ENCODE assay signal across 2 cellular contexts in the genomic region with DNA sequence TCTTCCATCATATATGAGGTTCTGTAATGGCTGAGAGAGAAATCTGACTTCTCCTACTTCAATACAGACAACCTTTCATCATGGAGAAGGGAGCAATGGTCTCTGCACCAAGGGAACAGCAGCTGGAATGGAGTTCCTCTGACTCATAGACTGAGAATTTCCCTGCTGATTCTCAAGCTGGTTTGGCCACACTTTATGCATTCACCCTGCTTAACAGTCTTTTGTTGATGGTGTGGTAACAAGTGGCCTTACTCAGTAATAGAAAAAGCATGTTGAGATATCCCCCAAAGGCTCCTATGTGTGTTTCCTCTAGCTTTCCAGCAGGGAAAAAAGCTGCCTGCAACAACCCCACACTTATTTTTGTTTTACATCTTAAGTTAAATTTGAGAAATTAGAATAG.
A peak's percentile ranks its signal among the peaks of the same experiment; 100 is the strongest.
TF ChIP-seq lines count a peak whose summit lies in the region.

No MANE protein-coding gene starts in this region.

TF ChIP-seq in Ishikawa, 13 proteins besides CTCF, POLR2A, EP300 and RAD21:
- TF ChIP-seq, protein P1, sequence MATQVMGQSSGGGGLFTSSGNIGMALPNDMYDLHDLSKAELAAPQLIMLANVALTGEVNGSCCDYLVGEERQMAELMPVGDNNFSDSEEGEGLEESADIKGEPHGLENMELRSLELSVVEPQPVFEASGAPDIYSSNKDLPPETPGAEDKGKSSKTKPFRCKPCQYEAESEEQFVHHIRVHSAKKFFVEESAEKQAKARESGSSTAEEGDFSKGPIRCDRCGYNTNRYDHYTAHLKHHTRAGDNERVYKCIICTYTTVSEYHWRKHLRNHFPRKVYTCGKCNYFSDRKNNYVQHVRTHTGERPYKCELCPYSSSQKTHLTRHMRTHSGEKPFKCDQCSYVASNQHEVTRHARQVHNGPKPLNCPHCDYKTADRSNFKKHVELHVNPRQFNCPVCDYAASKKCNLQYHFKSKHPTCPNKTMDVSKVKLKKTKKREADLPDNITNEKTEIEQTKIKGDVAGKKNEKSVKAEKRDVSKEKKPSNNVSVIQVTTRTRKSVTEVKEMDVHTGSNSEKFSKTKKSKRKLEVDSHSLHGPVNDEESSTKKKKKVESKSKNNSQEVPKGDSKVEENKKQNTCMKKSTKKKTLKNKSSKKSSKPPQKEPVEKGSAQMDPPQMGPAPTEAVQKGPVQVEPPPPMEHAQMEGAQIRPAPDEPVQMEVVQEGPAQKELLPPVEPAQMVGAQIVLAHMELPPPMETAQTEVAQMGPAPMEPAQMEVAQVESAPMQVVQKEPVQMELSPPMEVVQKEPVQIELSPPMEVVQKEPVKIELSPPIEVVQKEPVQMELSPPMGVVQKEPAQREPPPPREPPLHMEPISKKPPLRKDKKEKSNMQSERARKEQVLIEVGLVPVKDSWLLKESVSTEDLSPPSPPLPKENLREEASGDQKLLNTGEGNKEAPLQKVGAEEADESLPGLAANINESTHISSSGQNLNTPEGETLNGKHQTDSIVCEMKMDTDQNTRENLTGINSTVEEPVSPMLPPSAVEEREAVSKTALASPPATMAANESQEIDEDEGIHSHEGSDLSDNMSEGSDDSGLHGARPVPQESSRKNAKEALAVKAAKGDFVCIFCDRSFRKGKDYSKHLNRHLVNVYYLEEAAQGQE (IDR thresholded peaks at IDR 0.05; ENCODE audit: low read depth), result no peak
- TF ChIP-seq TAF1 (IDR thresholded peaks at IDR 0.05; ENCODE audit: low read depth) (no peak), FOXM1 (IDR thresholded peaks at IDR 0.05; ENCODE audit: borderline replicate concordance, low read depth) (peak; percentile 38; the same call in 1 of the 2 replicates), YY1 (IDR thresholded peaks at IDR 0.05; ENCODE audit: low read depth) (peak; percentile 62), ZBTB7A (IDR thresholded peaks at IDR 0.05; ENCODE audit: low read depth) (no peak), CREB1 (IDR thresholded peaks at IDR 0.05; ENCODE audit: low read depth) (no peak), NFIC (IDR thresholded peaks at IDR 0.05) (peak; percentile 36; the same call in 1 of the 2 replicates), TCF12 (IDR thresholded peaks at IDR 0.05; ENCODE audit: low read depth) (peak; percentile 76; the same call in 1 of the 2 replicates), TEAD4 (IDR thresholded peaks at IDR 0.05) (peak; percentile 89), CEBPB (IDR thresholded peaks at IDR 0.05) (no peak), EGR1 (IDR thresholded peaks at IDR 0.05) (no peak)
- TF ChIP-seq, protein P2, sequence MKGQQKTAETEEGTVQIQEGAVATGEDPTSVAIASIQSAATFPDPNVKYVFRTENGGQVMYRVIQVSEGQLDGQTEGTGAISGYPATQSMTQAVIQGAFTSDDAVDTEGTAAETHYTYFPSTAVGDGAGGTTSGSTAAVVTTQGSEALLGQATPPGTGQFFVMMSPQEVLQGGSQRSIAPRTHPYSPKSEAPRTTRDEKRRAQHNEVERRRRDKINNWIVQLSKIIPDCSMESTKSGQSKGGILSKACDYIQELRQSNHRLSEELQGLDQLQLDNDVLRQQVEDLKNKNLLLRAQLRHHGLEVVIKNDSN (IDR thresholded peaks at IDR 0.05), result no peak
- TF ChIP-seq, protein P3, sequence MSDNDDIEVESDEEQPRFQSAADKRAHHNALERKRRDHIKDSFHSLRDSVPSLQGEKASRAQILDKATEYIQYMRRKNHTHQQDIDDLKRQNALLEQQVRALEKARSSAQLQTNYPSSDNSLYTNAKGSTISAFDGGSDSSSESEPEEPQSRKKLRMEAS (IDR thresholded peaks at IDR 0.05), result peak; percentile 43; the same call in 1 of the 2 replicates

TF ChIP-seq in H1, 55 proteins besides CTCF, POLR2A, EP300 and RAD21 (continued from another document):
- no peak for TF ChIP-seq GTF2F1 (IDR thresholded peaks at IDR 0.05; ENCODE audit: borderline replicate concordance, low read depth, low read length)
- TF ChIP-seq JUN (IDR thresholded peaks at IDR 0.05; ENCODE audit: low read depth, low read length), result peak; percentile 45; the same call in 1 of the 2 replicates
- TF ChIP-seq, protein P4, sequence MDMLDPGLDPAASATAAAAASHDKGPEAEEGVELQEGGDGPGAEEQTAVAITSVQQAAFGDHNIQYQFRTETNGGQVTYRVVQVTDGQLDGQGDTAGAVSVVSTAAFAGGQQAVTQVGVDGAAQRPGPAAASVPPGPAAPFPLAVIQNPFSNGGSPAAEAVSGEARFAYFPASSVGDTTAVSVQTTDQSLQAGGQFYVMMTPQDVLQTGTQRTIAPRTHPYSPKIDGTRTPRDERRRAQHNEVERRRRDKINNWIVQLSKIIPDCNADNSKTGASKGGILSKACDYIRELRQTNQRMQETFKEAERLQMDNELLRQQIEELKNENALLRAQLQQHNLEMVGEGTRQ (IDR thresholded peaks at IDR 0.05; ENCODE audit: low read length), result no peak
- no peak for TF ChIP-seq ASH2L (IDR thresholded peaks at IDR 0.05; ENCODE audit: low read length)
- TF ChIP-seq KDM4A (IDR thresholded peaks at IDR 0.05; ENCODE audit: low read depth, low read length, severe bottlenecking), result no peak
- no peak for TF ChIP-seq SAP30 (IDR thresholded peaks at IDR 0.05; ENCODE audit: insufficient read depth, insufficient replicate concordance, low read length)
- no peak for TF ChIP-seq CTBP2 (IDR thresholded peaks at IDR 0.05; ENCODE audit: borderline replicate concordance, insufficient read depth, insufficient read length, low read length)
- no peak for TF ChIP-seq SUZ12 (IDR thresholded peaks at IDR 0.05; ENCODE audit: low read length)
- TF ChIP-seq, protein P5, sequence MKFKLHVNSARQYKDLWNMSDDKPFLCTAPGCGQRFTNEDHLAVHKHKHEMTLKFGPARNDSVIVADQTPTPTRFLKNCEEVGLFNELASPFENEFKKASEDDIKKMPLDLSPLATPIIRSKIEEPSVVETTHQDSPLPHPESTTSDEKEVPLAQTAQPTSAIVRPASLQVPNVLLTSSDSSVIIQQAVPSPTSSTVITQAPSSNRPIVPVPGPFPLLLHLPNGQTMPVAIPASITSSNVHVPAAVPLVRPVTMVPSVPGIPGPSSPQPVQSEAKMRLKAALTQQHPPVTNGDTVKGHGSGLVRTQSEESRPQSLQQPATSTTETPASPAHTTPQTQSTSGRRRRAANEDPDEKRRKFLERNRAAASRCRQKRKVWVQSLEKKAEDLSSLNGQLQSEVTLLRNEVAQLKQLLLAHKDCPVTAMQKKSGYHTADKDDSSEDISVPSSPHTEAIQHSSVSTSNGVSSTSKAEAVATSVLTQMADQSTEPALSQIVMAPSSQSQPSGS (IDR thresholded peaks at IDR 0.05; ENCODE audit: low read length), result no peak
- no peak for TF ChIP-seq BRCA1 (IDR thresholded peaks at IDR 0.05; ENCODE audit: low read depth, low read length)
- no peak for TF ChIP-seq RNF2 (IDR thresholded peaks at IDR 0.05; ENCODE audit: borderline replicate concordance, low read depth, low read length, missing control alignments, poor library complexity, severe bottlenecking)
- TF ChIP-seq, protein P6, sequence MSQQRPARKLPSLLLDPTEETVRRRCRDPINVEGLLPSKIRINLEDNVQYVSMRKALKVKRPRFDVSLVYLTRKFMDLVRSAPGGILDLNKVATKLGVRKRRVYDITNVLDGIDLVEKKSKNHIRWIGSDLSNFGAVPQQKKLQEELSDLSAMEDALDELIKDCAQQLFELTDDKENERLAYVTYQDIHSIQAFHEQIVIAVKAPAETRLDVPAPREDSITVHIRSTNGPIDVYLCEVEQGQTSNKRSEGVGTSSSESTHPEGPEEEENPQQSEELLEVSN (IDR thresholded peaks at IDR 0.05), result no peak
- TF ChIP-seq, protein P3 (IDR thresholded peaks at IDR 0.05), result no peak
- peak; percentile 48; the same call in 1 of the 2 replicates for TF ChIP-seq TEAD4 (IDR thresholded peaks at IDR 0.05; ENCODE audit: low read depth, low read length)
- TF ChIP-seq, protein P7, sequence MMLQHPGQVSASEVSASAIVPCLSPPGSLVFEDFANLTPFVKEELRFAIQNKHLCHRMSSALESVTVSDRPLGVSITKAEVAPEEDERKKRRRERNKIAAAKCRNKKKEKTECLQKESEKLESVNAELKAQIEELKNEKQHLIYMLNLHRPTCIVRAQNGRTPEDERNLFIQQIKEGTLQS (IDR thresholded peaks at IDR 0.05; ENCODE audit: insufficient read depth, low read depth, low read length), result no peak
- no peak for TF ChIP-seq CEBPB (IDR thresholded peaks at IDR 0.05; ENCODE audit: low read depth, low read length)
- TF ChIP-seq TBP (IDR thresholded peaks at IDR 0.05; ENCODE audit: low read depth, low read length), result no peak
- TF ChIP-seq MAFK (IDR thresholded peaks at IDR 0.05; ENCODE audit: low read depth, low read length), result no peak
- peak; percentile 91 for TF ChIP-seq JUND (IDR thresholded peaks at IDR 0.05; ENCODE audit: low read length)
- no peak for TF ChIP-seq GABPA (IDR thresholded peaks at IDR 0.05; ENCODE audit: borderline replicate concordance, insufficient read depth, low read length)
- no peak for TF ChIP-seq RFX5 (IDR thresholded peaks at IDR 0.05; ENCODE audit: borderline replicate concordance, low read depth, low read length)
- no peak for TF ChIP-seq CHD1 (IDR thresholded peaks at IDR 0.05; ENCODE audit: low read depth, low read length)
- TF ChIP-seq SP1 (IDR thresholded peaks at IDR 0.05; ENCODE audit: low read depth, low read length), result 0 out of 2 replicates have a peak, but pooled peaks have one; percentile 16
- no peak for TF ChIP-seq SP2 (IDR thresholded peaks at IDR 0.05; ENCODE audit: low read length)
- TF ChIP-seq TAF1 (IDR thresholded peaks at IDR 0.05; ENCODE audit: low read depth, low read length), result no peak
- TF ChIP-seq SIRT6 (IDR thresholded peaks at IDR 0.05; ENCODE audit: low read length), result no peak
